8 cellular contexts compared by ENCODE assay signal in the genomic region with DNA sequence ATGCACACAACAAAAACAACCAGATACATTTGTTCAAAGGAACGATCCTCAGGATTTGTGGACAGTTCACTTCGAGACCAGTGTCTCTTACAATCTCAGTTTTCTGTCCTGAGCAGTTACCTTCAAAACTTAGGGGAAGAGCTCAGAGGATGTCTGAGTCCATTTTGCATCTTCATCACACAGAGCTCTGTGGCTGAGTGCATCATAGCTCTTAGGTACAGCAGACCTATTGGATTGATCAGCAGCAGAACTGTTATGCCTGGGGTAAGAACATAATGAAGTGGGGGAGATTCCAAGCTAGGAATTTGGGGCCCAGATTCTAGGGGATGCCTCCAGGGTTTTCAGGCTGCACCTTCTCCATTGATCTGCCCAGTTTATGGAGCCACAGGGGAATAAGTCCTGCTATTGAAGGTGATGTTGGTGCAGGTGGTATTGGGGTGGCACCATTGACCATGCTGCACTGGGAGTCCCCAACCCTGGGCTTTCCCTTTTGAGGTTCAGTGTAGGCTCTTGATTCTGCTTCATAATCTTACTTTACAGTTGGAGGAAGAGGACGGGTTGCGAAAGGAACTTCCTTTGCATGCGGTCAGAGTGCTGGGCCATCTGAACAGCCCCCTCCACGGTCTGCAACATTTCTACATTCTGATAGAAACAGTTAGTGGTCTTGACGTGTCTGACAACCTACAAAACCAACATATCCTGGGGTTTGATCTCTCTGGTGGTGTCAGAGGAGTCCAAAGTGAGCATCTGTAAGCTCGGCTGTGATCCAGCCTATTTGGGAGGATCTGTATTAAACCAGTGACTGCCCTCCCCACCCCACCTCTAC.
DNase-seq lines count a peak whose midpoint lies in the region; ATAC-seq lines count a peak whose summit lies in the region.

No MANE protein-coding gene starts in this region.

- H3K4me1 ChIP-seq in BLaER1, result peaks cover 69% of the 10 kb centered on the region

- peak overlapping the region; percentile 76 for H3K27ac ChIP-seq in BLaER1

- peaks cover 10% of the 10 kb centered on the region for H3K36me3 ChIP-seq in BLaER1

- H3K4me2 ChIP-seq in BLaER1, result peak overlapping the region; percentile 88

- H3K4me3 ChIP-seq in BLaER1, result peak overlapping the region; percentile 50

- peaks cover 69% of the 10 kb centered on the region for H4K20me1 ChIP-seq in BLaER1

- ATAC-seq in GM19324 (IDR thresholded peaks at IDR 0.05; ENCODE audit: low FRiP score, unreplicated experiment) (peak; percentile 71), HG03342 (IDR thresholded peaks at IDR 0.05; ENCODE audit: unreplicated experiment) (peak; percentile 66), left lobe of liver (peak; percentile 38)

- H3K9me3 ChIP-seq in BLaER1, result peaks cover 5% of the 10 kb centered on the region

- peak; percentile 37 for DNase-seq in activated CD4-positive, CD25-positive, alpha-beta regulatory T cell treated with anti-CD3 and anti-CD28 coated beads, Interleukin-2, amount 50 U/mL, for 72 hours
- DNase-seq in left lobe of liver (ENCODE audit: low spot score) (no peak), NCI-H69 (lab: John Stamatoyannopoulos, UW) (no peak), HuH-7.5 (ENCODE audit: low spot score) (no peak), NCI-H2227 (lab: John Stamatoyannopoulos, UW; ENCODE audit: unreplicated experiment) (no peak)

- H3K9ac ChIP-seq in BLaER1, result peak overlapping the region; percentile 39

- no peaks in the 10 kb centered on the region for H3K27me3 ChIP-seq in BLaER1
